Comparison of ENCODE assay signal across 27 cellular contexts in the genomic region with DNA sequence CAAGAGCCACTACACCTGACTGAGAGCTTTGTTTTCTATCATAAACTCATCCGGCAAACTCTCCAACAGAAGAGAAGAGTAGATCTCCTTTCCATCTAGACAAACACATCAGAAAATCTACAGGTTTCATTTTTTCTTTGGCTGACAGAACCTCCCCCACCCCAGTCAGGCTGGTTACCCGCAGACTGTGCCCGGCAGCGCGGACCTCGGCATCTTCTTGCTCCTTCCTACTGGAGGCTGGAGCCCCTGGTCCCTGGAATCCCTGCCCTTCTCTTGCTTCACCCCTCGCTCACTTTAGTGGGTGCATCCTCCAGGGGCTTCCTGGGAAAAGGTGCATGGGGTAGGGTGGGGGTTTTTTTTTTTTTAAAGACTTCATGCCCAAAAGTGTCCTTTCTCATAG. TPM values are rescaled to one million over a fixed set of nuclear protein-coding genes. Genes with fewer than 3 reads are reported as not detected.
"Had no signal": no experiment of that assay in that cellular context is flagged by ENCODE, and none has a peak within 500 bp of the region (broad histone marks: within the 10 kb centered on the region; RNA-seq: fewer than 3 reads in every experiment).

No MANE protein-coding gene starts in this region.

- H3K79me2 ChIP-seq: hepatocyte had no signal

- H3K4me1 ChIP-seq: left lung, lower lobe of right lung had no signal

- H3K36me3 Mint-ChIP-seq: immature natural killer cell, mesothelial cell of epicardium had no signal

- H3K9me3 Mint-ChIP-seq: immature natural killer cell had no signal

- H3K9me3 ChIP-seq: left lung, lower lobe of right lung, mucosa of descending colon had no signal

- H3K4me2 ChIP-seq: hepatocyte had no signal

- DNase-seq: heart right ventricle, hippocampal formation, hypothalamus, immature natural killer cell, islet precursor cell, kidney glomerular epithelial cell, left cardiac atrium, left colon, left lung, left ventricle myocardium inferior, left ventricle myocardium superior, lower lobe of right lung, mesenchymal stem cell, mesendoderm, midbrain, mucosa of descending colon, naive B cell had no signal

- FAIRE-seq: islet of Langerhans, keratinocyte had no signal

- H3K27ac Mint-ChIP-seq: immature natural killer cell, memory B cell, mesothelial cell of epicardium had no signal

- H3K36me3 ChIP-seq: heart right ventricle, left lung, left ventricle myocardium inferior, lower lobe of right lung had no signal

- H3K4me1 Mint-ChIP-seq: immature natural killer cell, memory B cell, mesothelial cell of epicardium had no signal

- H3K27me3 ChIP-seq: heart right ventricle, hepatocyte, left lung had no signal

- ATAC-seq: heart right ventricle, left cardiac atrium, left colon, left lobe of liver, left lung, left ventricle myocardium superior, lower lobe of right lung, mucosa of descending colon had no signal

- H3K4me3 Mint-ChIP-seq: immature natural killer cell, memory B cell, mesothelial cell of epicardium, naive B cell had no signal

- H2AFZ ChIP-seq: hepatocyte had no signal

- H3K4me3 ChIP-seq: heart right ventricle, hepatocyte, left lung, left ventricle myocardium inferior, lower lobe of right lung, lung, mucosa of descending colon had no signal

- H3K27me3 Mint-ChIP-seq: naive B cell had no signal

- H3K27ac ChIP-seq: heart right ventricle, hepatocyte, left lung, left ventricle myocardium inferior, lower lobe of right lung had no signal

RNA-seq across cellular contexts. Expression of a gene that starts 23.0 kb away (rescaled TPM):
- total RNA-seq: lung microvascular endothelial cell, mesenteric fat pad, myocyte had no signal
- polyA plus RNA-seq: immature natural killer cell had no signal
